13 cellular contexts compared by ENCODE assay signal in the genomic region with DNA sequence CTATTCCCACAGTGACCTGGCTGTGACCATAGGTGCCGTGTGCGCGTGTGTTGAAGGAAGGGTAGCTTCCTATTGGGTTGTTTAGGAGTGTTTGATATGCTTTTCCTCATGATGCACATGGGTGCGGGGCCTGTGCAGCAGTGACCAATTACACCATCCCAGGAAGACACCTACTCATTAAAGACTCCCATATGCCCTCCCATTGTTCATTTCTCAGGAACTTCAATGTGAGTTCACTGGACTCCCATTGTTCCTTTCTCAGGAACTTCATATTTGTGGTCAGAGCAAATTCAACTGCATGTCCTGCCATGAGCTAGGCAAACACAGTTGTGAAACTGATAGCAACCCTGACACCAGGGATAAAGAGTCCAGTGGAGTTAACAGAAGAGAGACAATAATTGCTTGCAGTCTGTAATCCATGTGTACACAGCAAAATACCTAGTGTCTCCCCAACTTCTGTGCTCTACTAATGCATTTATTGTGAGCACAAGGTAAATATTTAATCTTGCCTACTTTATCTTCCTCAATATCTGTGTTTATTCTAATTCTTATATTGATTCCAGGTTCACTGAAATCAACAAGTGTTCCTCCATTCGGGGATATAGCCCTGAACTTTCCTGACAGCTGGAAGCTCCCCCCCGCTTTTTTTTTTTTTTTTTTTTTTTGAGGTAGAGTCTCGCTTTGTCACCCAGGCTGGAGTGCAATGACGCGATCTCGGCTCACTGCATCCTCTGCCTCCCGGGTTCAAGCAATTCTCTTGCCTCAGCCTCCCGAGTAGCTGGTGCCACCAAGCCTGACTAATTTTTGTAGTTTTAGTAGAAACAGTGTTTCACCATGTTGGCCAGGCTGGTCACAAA. TPM values are rescaled to one million over a fixed set of nuclear protein-coding genes. Genes with fewer than 3 reads are reported as not detected.
DNase-seq lines count a peak whose midpoint lies in the region; ATAC-seq and TF ChIP-seq lines count a peak whose summit lies in the region.
"Had no signal": no experiment of that assay in that cellular context is flagged by ENCODE, and none has a peak within 500 bp of the region (broad histone marks: within the 10 kb centered on the region; RNA-seq: fewer than 3 reads in every experiment).

No MANE protein-coding gene starts in this region.

- peak overlapping the region; percentile 46 for H3K27ac Mint-ChIP-seq in type B pancreatic cell
- H3K27ac Mint-ChIP-seq: activated CD8-positive, alpha-beta T cell treated with anti-CD3 and anti-CD28 coated beads, Interleukin-2, amount 10 ng/mL, durations not matched to agents 7 days and 5 days had no signal

- no peaks in the 10 kb centered on the region for H3K9me3 ChIP-seq in vagina
- H3K9me3 ChIP-seq: thyroid gland had no signal

- ATAC-seq in Right ventricle myocardium inferior = no peak
- ATAC-seq in HG02763 (IDR thresholded peaks at IDR 0.05; ENCODE audit: unreplicated experiment) = no peak
- ATAC-seq: activated CD8-positive, alpha-beta T cell treated with anti-CD3 and anti-CD28 coated beads, Interleukin-2, amount 10 ng/mL, durations not matched to agents 7 days and 5 days had no signal

- no peak overlapping the region for H3K4me3 Mint-ChIP-seq in type B pancreatic cell
- H3K4me3 Mint-ChIP-seq: activated CD8-positive, alpha-beta T cell treated with anti-CD3 and anti-CD28 coated beads, Interleukin-2, amount 10 ng/mL, durations not matched to agents 7 days and 5 days; neural progenitor cell had no signal

- H3K4me1 ChIP-seq in vagina = no peaks in the 10 kb centered on the region
- H3K4me1 ChIP-seq: neural progenitor cell, thyroid gland had no signal

- peak; percentile 24 for DNase-seq in NCI-H2107 treated with DMSO at 0.1 percent for 48 hours (lab: John Stamatoyannopoulos, UW; ENCODE audit: unreplicated experiment)
- no peak for DNase-seq in NCI-H2107 (lab: John Stamatoyannopoulos, UW)
- DNase-seq in SW480 (ENCODE audit: low spot score) = peak; percentile 90
- DNase-seq in foreskin fibroblast = peak; percentile 51 to 79
- no peak for DNase-seq in type B pancreatic cell (ENCODE audit: extremely low spot score, unreplicated experiment)
- DNase-seq in Right ventricle myocardium inferior (ENCODE audit: missing footprints) = no peak
- DNase-seq in vagina (ENCODE audit: extremely low spot score in 2 of 2) = no peak
- DNase-seq: 8988T; activated CD8-positive, alpha-beta T cell treated with anti-CD3 and anti-CD28 coated beads, Interleukin-2, amount 10 ng/mL, durations not matched to agents 7 days and 5 days; stimulated activated CD4-positive, alpha-beta T cell treated with anti-CD3 and anti-CD28 coated beads, Interleukin-2, amount 100 ng/mL, for 48 hours; thyroid gland had no signal

- no peak for TF ChIP-seq POLR2A in vagina (IDR thresholded peaks at IDR 0.05)

- H3K4me1 Mint-ChIP-seq in type B pancreatic cell (ENCODE audit: unreplicated experiment) = peaks cover 4% of the 10 kb centered on the region
- H3K4me1 Mint-ChIP-seq: neural progenitor cell had no signal

- H3K27me3 ChIP-seq in vagina = no peaks in the 10 kb centered on the region
- H3K27me3 ChIP-seq: thyroid gland had no signal

- no peaks in the 10 kb centered on the region for H3K36me3 ChIP-seq in vagina
- H3K36me3 ChIP-seq: neural progenitor cell, thyroid gland had no signal

- H3K27ac ChIP-seq in vagina = no peak overlapping the region
- H3K27ac ChIP-seq: neural progenitor cell, thyroid gland had no signal

- TF ChIP-seq CTCF in foreskin fibroblast (IDR thresholded peaks at IDR 0.05; ENCODE audit: low read depth, low read length) (no peak), type B pancreatic cell (conservative IDR thresholded peaks at IDR 0.05) (no peak), vagina (IDR thresholded peaks at IDR 0.05) (no peak)

- intact Hi-C loops in Right ventricle myocardium inferior (cut with DNase I) (no loop called here), vagina (cut with DNase I) (no loop called here)

- peaks cover 4% of the 10 kb centered on the region for H3K27me3 Mint-ChIP-seq in type B pancreatic cell

- H3K4me3 ChIP-seq in foreskin fibroblast (ENCODE audit: low read depth in 1 of 2, low read length in 2 of 2) (no peak overlapping the region), vagina (no peak overlapping the region)
- H3K4me3 ChIP-seq: neural progenitor cell, thyroid gland had no signal

- H3K36me3 Mint-ChIP-seq in type B pancreatic cell = no peaks in the 10 kb centered on the region
- H3K36me3 Mint-ChIP-seq: neural progenitor cell had no signal

- no peaks in the 10 kb centered on the region for H3K9me3 Mint-ChIP-seq in type B pancreatic cell

RNA-seq across cellular contexts. Expression of a gene that starts 57.5 kb away (rescaled TPM):
- 19.6 and 32.7 TPM in 2 replicates for total RNA-seq in type B pancreatic cell (ENCODE audit: low replicate concordance)
- not detected for total RNA-seq in Right ventricle myocardium inferior
- 1.5 TPM for total RNA-seq in vagina
- total RNA-seq: activated CD8-positive, alpha-beta T cell treated with anti-CD3 and anti-CD28 coated beads, Interleukin-2, amount 10 ng/mL, durations not matched to agents 7 days and 5 days had no signal

Comparison
In these comparisons a context has a peak if more than half of its experiments do, and no peak if none do; other contexts are left out.
1. DNase-seq: peak in NCI-H2107 treated with DMSO at 0.1 percent for 48 hours (single experiment), SW480 (single experiment) and foreskin fibroblast (2 of 2); none in NCI-H2107 (single experiment), type B pancreatic cell (single experiment), Right ventricle myocardium inferior (single experiment) and vagina (0 of 2).